14 cellular contexts compared by ENCODE assay signal in the genomic region with DNA sequence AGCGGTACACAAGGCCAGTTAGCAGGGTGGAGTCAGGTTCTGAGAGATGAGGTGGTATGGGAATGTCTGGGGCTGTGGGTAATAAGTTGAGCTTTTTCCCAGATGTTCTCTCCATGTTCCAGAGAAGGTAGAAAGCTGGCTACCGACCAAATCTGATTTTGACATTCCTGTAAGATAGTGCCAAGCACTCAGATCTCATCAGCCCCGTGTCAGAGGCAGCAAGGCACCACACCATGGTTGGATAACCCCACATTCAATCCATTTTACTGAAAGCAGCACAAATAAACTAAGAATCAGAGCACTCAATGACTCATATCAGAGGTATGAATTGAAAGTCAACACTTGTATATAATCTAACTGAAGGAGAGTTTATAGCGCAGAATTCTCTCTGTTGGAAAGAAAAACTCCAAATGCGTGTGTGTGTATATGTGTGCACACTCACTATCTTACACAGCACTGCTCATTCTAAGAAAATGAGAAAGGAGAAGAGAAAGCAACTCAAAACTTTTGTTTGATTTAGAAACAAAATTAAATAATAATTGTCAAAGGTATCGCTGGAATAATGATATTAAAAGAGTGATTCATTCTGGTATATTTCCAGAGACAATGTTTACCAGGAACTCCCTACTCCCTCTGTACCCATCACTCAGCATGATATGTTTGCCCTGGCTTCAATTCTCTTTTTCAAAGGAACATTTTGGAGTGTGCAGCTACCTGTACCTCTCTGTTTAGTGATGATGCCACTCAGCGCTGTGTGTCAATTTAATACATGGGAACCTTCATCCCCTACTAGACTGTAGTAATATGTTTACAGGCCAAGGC.
DNase-seq lines count a peak whose midpoint lies in the region; ATAC-seq and TF ChIP-seq lines count a peak whose summit lies in the region.
"Had no signal": no experiment of that assay in that cellular context is flagged by ENCODE, and none has a peak within 500 bp of the region (broad histone marks: within the 10 kb centered on the region; RNA-seq: fewer than 3 reads in every experiment).

No MANE protein-coding gene starts in this region.

- H3K9ac ChIP-seq in muscle layer of colon (ENCODE audit: low read length) = no peak overlapping the region

- H3K27ac Mint-ChIP-seq in Calu3 (ENCODE audit: unreplicated experiment) = peak overlapping the region; percentile 44
- H3K27ac Mint-ChIP-seq: nephron progenitor cell had no signal

- H3K4me3 ChIP-seq in astrocyte of the spinal cord (ENCODE audit: low read depth, low read length) = no peak overlapping the region
- no peak overlapping the region for H3K4me3 ChIP-seq in muscle layer of colon (ENCODE audit: low read depth in 1 of 2, low read length in 2 of 2)

- H3K4me1 Mint-ChIP-seq in Calu3 (ENCODE audit: low read depth, unreplicated experiment) = peaks cover 23% of the 10 kb centered on the region

- no peak overlapping the region for H3K4me3 Mint-ChIP-seq in Calu3 (ENCODE audit: low read depth, unreplicated experiment)
- H3K4me3 Mint-ChIP-seq: nephron progenitor cell had no signal

- H3K36me3 ChIP-seq in muscle layer of colon (ENCODE audit: insufficient read depth, low read length) = no peaks in the 10 kb centered on the region

- intact Hi-C loops in Calu3 (cut with micrococcal nuclease; ENCODE audit: unreplicated experiment) = loop anchor here (10.0 kb wide), 1 partner anchor 188 kb away; no protein-coding TSS in a partner anchor

- no peaks in the 10 kb centered on the region for H3K9me3 ChIP-seq in muscle layer of colon (ENCODE audit: low read length)

- no peaks in the 10 kb centered on the region for H3K27me3 Mint-ChIP-seq in Calu3 (ENCODE audit: unreplicated experiment)

- in situ Hi-C loops in astrocyte of the spinal cord (cut with HindIII; ENCODE audit: low sequenced_read_pairs) = no loop called here

- peak overlapping the region; percentile 38 for H3K27ac ChIP-seq in muscle layer of colon (ENCODE audit: low read depth, low read length)

- H3K9me3 Mint-ChIP-seq in Calu3 (ENCODE audit: low read depth, unreplicated experiment) = no peaks in the 10 kb centered on the region

- CTCF ChIA-PET in Calu3 (lab: Charles Lee) = interaction anchor here (0.6 kb wide), 1 partner anchor 659 kb away, joined by 3 read pairs; no protein-coding TSS in a partner anchor

- no peaks in the 10 kb centered on the region for H3K27me3 ChIP-seq in muscle layer of colon (ENCODE audit: control insufficient read depth in 1 of 2, insufficient read depth in 2 of 2, low read length in 2 of 2)

- BruUV-seq in Calu3 (replicated peaks; lab: Mats Ljungman, UMichigan) = no TSS peak

- no peak for DNase-seq in Calu3
- DNase-seq in HT1080 (ENCODE audit: low read depth) = peak; percentile 60
- peak; percentile 67 for DNase-seq in astrocyte of the spinal cord (ENCODE audit: low read depth, low spot score)
- no peak for DNase-seq in GM20000 (ENCODE audit: low spot score)
- no peak for DNase-seq in activated CD4-positive, CD25-positive, alpha-beta regulatory T cell treated with anti-CD3 and anti-CD28 coated beads, Interleukin-2, amount 50 U/mL, for 72 hours
- no peak for DNase-seq in HCEC 1CT
- DNase-seq: COR-L47; NCI-H1105; nephron progenitor cell; NK-92 treated with Interleukin-12 subunit alpha and Interleukin-12 subunit beta, amount 100 ng/mL, for 24 hours; stimulated activated CD4-positive, alpha-beta T cell treated with anti-CD3 and anti-CD28 coated beads, Interleukin-1b, Interleukin-23, amount 100 ng/mL, for 48 hours; T1000 had no signal

- TF ChIP-seq CTCF in Calu3 (IDR thresholded peaks at IDR 0.05; ENCODE audit: unreplicated experiment) (no peak), astrocyte of the spinal cord (IDR thresholded peaks at IDR 0.05; ENCODE audit: low read depth, low read length) (no peak), GM20000 (IDR thresholded peaks at IDR 0.05; ENCODE audit: extremely low read depth, missing control alignments) (no peak)

- H3K4me1 ChIP-seq in muscle layer of colon (ENCODE audit: insufficient read depth, low read length) = peaks cover 26% of the 10 kb centered on the region

- H3K36me3 Mint-ChIP-seq in Calu3 (ENCODE audit: insufficient read depth, unreplicated experiment) = no peaks in the 10 kb centered on the region

- no peak for ATAC-seq in GM18505 (IDR thresholded peaks at IDR 0.05; ENCODE audit: unreplicated experiment)

- no peak for TF ChIP-seq POLR2A in GM18505 (IDR thresholded peaks at IDR 0.05; ENCODE audit: borderline replicate concordance, extremely low read depth, insufficient read depth, insufficient read length)

Comparison
In these comparisons a context has a peak if more than half of its experiments do, and no peak if none do; other contexts are left out.
1. DNase-seq: peak in HT1080 (single experiment) and astrocyte of the spinal cord (single experiment); none in Calu3 (single experiment), GM20000 (single experiment), activated CD4-positive, CD25-positive, alpha-beta regulatory T cell treated with anti-CD3 and anti-CD28 coated beads, Interleukin-2, amount 50 U/mL, for 72 hours (single experiment) and HCEC 1CT (single experiment).